13 cellular contexts compared by ENCODE assay signal in genomic region chr4:119735136-119735770, GRCh38.
DNase-seq lines count a peak whose midpoint lies in the region; ATAC-seq and TF ChIP-seq lines count a peak whose summit lies in the region.
"Had no signal": no experiment of that assay in that cellular context is flagged by ENCODE, and none has a peak within 500 bp of the region (broad histone marks: within the 10 kb centered on the region; RNA-seq: fewer than 3 reads in every experiment).

No MANE protein-coding gene starts in this region.

- H3K4me3 ChIP-seq in BJ (ENCODE audit: low read depth, low read length) (no peak overlapping the region), SK-N-SH (ENCODE audit: low read depth in 2 of 2, low read length in 1 of 2) (no peak overlapping the region), parathyroid adenoma (ENCODE audit: low read depth, low read length) (peak overlapping the region; percentile 23)

- 78% methylated on average over 2 of the region's 2 CpGs for WGBS in SK-N-SH (ENCODE audit: low lambda C conversion rate)

- H3K9me3 ChIP-seq in SK-N-SH (no peaks in the 10 kb centered on the region), parathyroid adenoma (ENCODE audit: control insufficient read depth, low read length) (no peaks in the 10 kb centered on the region)

- H3K27ac ChIP-seq in SK-N-SH (ENCODE audit: low read depth in 2 of 2, low read length in 1 of 2) (peak overlapping the region; percentile 39 to 60; a peak in 3 of 4 replicates), parathyroid adenoma (no peak overlapping the region)

- H3K36me3 Mint-ChIP-seq in activated naive CD8-positive, alpha-beta T cell treated with anti-CD3 and anti-CD28 coated beads for 36 hours, result no peaks in the 10 kb centered on the region
- H3K36me3 Mint-ChIP-seq: naive B cell had no signal

- H2AFZ ChIP-seq in SK-N-SH (ENCODE audit: low read depth) (no peak overlapping the region), parathyroid adenoma (peak overlapping the region; percentile 42)

- H3K27me3 Mint-ChIP-seq in activated naive CD8-positive, alpha-beta T cell treated with anti-CD3 and anti-CD28 coated beads for 36 hours, result peaks cover 4% of the 10 kb centered on the region

- POLR2A ChIA-PET in BJ (lab: Charles Lee) (interaction anchor here (0.5 to 0.7 kb wide), 5 partner anchors 107 to 980 kb away, joined by 3 to 9 read pairs (median 3); partner anchors contain the start of gene PDE5A), SK-N-SH (lab: Yijun Ruan, JAX) (no interaction called here)

- no peak overlapping the region for H3K27ac Mint-ChIP-seq in activated naive CD8-positive, alpha-beta T cell treated with anti-CD3 and anti-CD28 coated beads for 36 hours
- H3K27ac Mint-ChIP-seq: naive B cell had no signal

- H3K79me2 ChIP-seq in SK-N-SH (ENCODE audit: insufficient read depth) (no peaks in the 10 kb centered on the region), parathyroid adenoma (no peaks in the 10 kb centered on the region)

- no peak overlapping the region for H3K9ac ChIP-seq in SK-N-SH
- H3K9ac ChIP-seq in parathyroid adenoma, result no peak overlapping the region

- no peak for ATAC-seq in GM18867 (IDR thresholded peaks at IDR 0.05; ENCODE audit: unreplicated experiment)
- ATAC-seq: HCT116 had no signal

- peak in 1 of 2 experiments; percentile 40; a peak in 1 of 4 replicates for TF ChIP-seq EP300 in SK-N-SH (IDR thresholded peaks at IDR 0.05; ENCODE audit: borderline replicate concordance in 1 of 2, low read depth in 1 of 2, low read length in 1 of 2)

- no peak for TF ChIP-seq RAD21 in SK-N-SH (IDR thresholded peaks at IDR 0.05; ENCODE audit: low read length)

- no peaks in the 10 kb centered on the region for H4K20me1 ChIP-seq in SK-N-SH (ENCODE audit: insufficient read depth)

- no peaks in the 10 kb centered on the region for H3K9me3 Mint-ChIP-seq in activated naive CD8-positive, alpha-beta T cell treated with anti-CD3 and anti-CD28 coated beads for 36 hours

- CTCF ChIA-PET in BJ (lab: Yijun Ruan, JAX), result interaction anchor here (0.9 to 9.7 kb wide), 4 partner anchors 11 to 111 kb away, joined by 3 to 63 read pairs (median 10); partner anchors contain the start of gene PDE5A
- CTCF ChIA-PET in SK-N-SH (lab: Yijun Ruan, JAX), result no interaction called here

- no peak for TF ChIP-seq CTCF in BJ (IDR thresholded peaks at IDR 0.05; ENCODE audit: insufficient read depth, low read depth, low read length)
- no peak for TF ChIP-seq CTCF in SK-N-SH (IDR thresholded peaks at IDR 0.05)
- no peak for TF ChIP-seq CTCF in parathyroid adenoma (IDR thresholded peaks at IDR 0.05)

- no peaks in the 10 kb centered on the region for H3K27me3 ChIP-seq in BJ (ENCODE audit: control insufficient read depth, insufficient read depth, low read length)
- no peaks in the 10 kb centered on the region for H3K27me3 ChIP-seq in SK-N-SH (ENCODE audit: insufficient read depth)
- no peaks in the 10 kb centered on the region for H3K27me3 ChIP-seq in parathyroid adenoma (ENCODE audit: control insufficient read depth, insufficient read depth, low read length)

- H3K4me1 ChIP-seq in SK-N-SH (ENCODE audit: control insufficient read depth in 1 of 2, insufficient read depth in 2 of 2, low read depth in 1 of 2, low read length in 1 of 2), result peaks cover 0 to 33% of the 10 kb centered on the region in 2 experiments; a peak in 3 of 4 replicates
- H3K4me1 ChIP-seq in parathyroid adenoma, result no peaks in the 10 kb centered on the region

- H3F3A ChIP-seq in SK-N-SH (replicated peaks; ENCODE audit: insufficient read depth), result peaks cover 12% of the 10 kb centered on the region

- no peaks in the 10 kb centered on the region for H3K36me3 ChIP-seq in BJ (ENCODE audit: control insufficient read depth, insufficient read depth, low read length)
- H3K36me3 ChIP-seq in SK-N-SH (replicated peaks in 1 of 2; ENCODE audit: control insufficient read depth in 1 of 2, insufficient read depth in 2 of 2, low read length in 1 of 2), result no peaks in the 10 kb centered on the region
- no peaks in the 10 kb centered on the region for H3K36me3 ChIP-seq in parathyroid adenoma (ENCODE audit: control insufficient read depth, insufficient read depth, low read length)

- H3K4me3 Mint-ChIP-seq in activated naive CD8-positive, alpha-beta T cell treated with anti-CD3 and anti-CD28 coated beads for 36 hours, result no peak overlapping the region
- H3K4me3 Mint-ChIP-seq: naive B cell had no signal

- DNase-seq in BJ (ENCODE audit: low read depth), result peak; percentile 95
- no peak for DNase-seq in SK-N-SH
- peak; percentile 76 for DNase-seq in fibroblast of the conjunctiva (ENCODE audit: low read depth)
- no peak for DNase-seq in activated naive CD8-positive, alpha-beta T cell treated with anti-CD3 and anti-CD28 coated beads for 36 hours
- DNase-seq in DMS79 treated with DMSO at 0.1 percent for 48 hours (lab: John Stamatoyannopoulos, UW), result no peak
- no peak for DNase-seq in T-helper 1 cell
- DNase-seq: activated T-cell treated with anti-CD3 and anti-CD28 coated beads, Interleukin-2, amount 50 U/mL, for 48 hours; naive B cell; NCI-H446; T-helper 9 cell had no signal

- peak overlapping the region; percentile 12; the same call in 1 of the 2 replicates for H3K4me2 ChIP-seq in SK-N-SH
- H3K4me2 ChIP-seq in parathyroid adenoma (ENCODE audit: low read length), result peak overlapping the region; percentile 47

- H3K4me1 Mint-ChIP-seq in activated naive CD8-positive, alpha-beta T cell treated with anti-CD3 and anti-CD28 coated beads for 36 hours, result no peaks in the 10 kb centered on the region
- H3K4me1 Mint-ChIP-seq: naive B cell had no signal

- H3K9me2 ChIP-seq in SK-N-SH, result no peaks in the 10 kb centered on the region

TF ChIP-seq in SK-N-SH, 30 proteins besides CTCF, POLR2A, EP300 and RAD21:
- peak; percentile 68 for TF ChIP-seq TCF12 (IDR thresholded peaks at IDR 0.05)
- TF ChIP-seq PBX3 (IDR thresholded peaks at IDR 0.05), result peak; percentile 20; the same call in 1 of the 2 replicates
- TF ChIP-seq POLR2AphosphoS5 (IDR thresholded peaks at IDR 0.05; ENCODE audit: low read depth, low read length), result peak; percentile 16; the same call in 1 of the 2 replicates
- 0 out of 2 replicates have a peak, but pooled peaks have one; percentile 19 for TF ChIP-seq MEF2A (IDR thresholded peaks at IDR 0.05; ENCODE audit: borderline replicate concordance, low read depth)
- 0 out of 2 replicates have a peak, but pooled peaks have one; percentile 21 for TF ChIP-seq TEAD4 (IDR thresholded peaks at IDR 0.05; ENCODE audit: borderline replicate concordance, insufficient read depth)
- no peak for TF ChIP-seq SMC3 (IDR thresholded peaks at IDR 0.05; ENCODE audit: low read depth, low read length)
- TF ChIP-seq SIN3A (IDR thresholded peaks at IDR 0.05; ENCODE audit: borderline replicate concordance, low read depth, low read length), result no peak
- TF ChIP-seq, protein P1, sequence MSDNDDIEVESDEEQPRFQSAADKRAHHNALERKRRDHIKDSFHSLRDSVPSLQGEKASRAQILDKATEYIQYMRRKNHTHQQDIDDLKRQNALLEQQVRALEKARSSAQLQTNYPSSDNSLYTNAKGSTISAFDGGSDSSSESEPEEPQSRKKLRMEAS (IDR thresholded peaks at IDR 0.05; ENCODE audit: low read depth), result no peak
- TF ChIP-seq NRF1 (IDR thresholded peaks at IDR 0.05; ENCODE audit: low read depth, low read length), result no peak
- TF ChIP-seq RXRA (IDR thresholded peaks at IDR 0.05; ENCODE audit: borderline replicate concordance, low read depth), result peak; percentile 18; the same call in 1 of the 2 replicates
- no peak for TF ChIP-seq EZH2phosphoT487 (IDR thresholded peaks at IDR 0.05; ENCODE audit: borderline replicate concordance, low read depth)
- peak; percentile 8; the same call in 1 of the 2 replicates for TF ChIP-seq JUND (IDR thresholded peaks at IDR 0.05)
- peak; percentile 23; the same call in 1 of the 2 replicates for TF ChIP-seq FOSL2 (IDR thresholded peaks at IDR 0.05; ENCODE audit: borderline replicate concordance, low read depth)

Comparison
In these comparisons a context has a peak if more than half of its experiments do, and no peak if none do; other contexts are left out.
1. DNase-seq: peak in BJ (single experiment) and fibroblast of the conjunctiva (single experiment); none in SK-N-SH (single experiment), activated naive CD8-positive, alpha-beta T cell treated with anti-CD3 and anti-CD28 coated beads for 36 hours (single experiment), DMS79 treated with DMSO at 0.1 percent for 48 hours (single experiment) and T-helper 1 cell (0 of 5).